12 cellular contexts compared by ENCODE assay signal in genomic region chr9:109914280-109915027, GRCh38.
DNase-seq lines count a peak whose midpoint lies in the region; ATAC-seq and TF ChIP-seq lines count a peak whose summit lies in the region.
"Had no signal": no experiment of that assay in that cellular context is flagged by ENCODE, and none has a peak within 500 bp of the region (broad histone marks: within the 10 kb centered on the region; RNA-seq: fewer than 3 reads in every experiment).

No MANE protein-coding gene starts in this region.

- no peaks in the 10 kb centered on the region for H3K79me2 ChIP-seq in OCI-LY3 (ENCODE audit: low read length)

- no peak overlapping the region for H3K27ac Mint-ChIP-seq in activated T-cell treated with anti-CD3 and anti-CD28 coated beads, Interleukin-2, amount 50 U/mL, for 24 hours
- H3K27ac Mint-ChIP-seq: activated CD4-positive, alpha-beta T cell treated with anti-CD3 and anti-CD28 coated beads for 36 hours; nephron had no signal

- no peak overlapping the region; the same call in 1 of the 2 replicates for H2AFZ ChIP-seq in OCI-LY3 (ENCODE audit: low read depth, low read length)

- H3K4me1 ChIP-seq in OCI-LY3 (ENCODE audit: low read length) (peaks cover 51% of the 10 kb centered on the region), ascending aorta (peaks cover 0 to 39% of the 10 kb centered on the region in 2 donors)

- ATAC-seq in GM18505 (IDR thresholded peaks at IDR 0.05; ENCODE audit: unreplicated experiment) (peak; percentile 48), HG02588 (IDR thresholded peaks at IDR 0.05; ENCODE audit: unreplicated experiment) (peak; percentile 45)
- ATAC-seq: activated CD4-positive, alpha-beta T cell treated with anti-CD3 and anti-CD28 coated beads for 36 hours had no signal

- H4K20me1 ChIP-seq in OCI-LY3 (ENCODE audit: insufficient read depth, low read length), result no peaks in the 10 kb centered on the region

- no peak overlapping the region for H3K27ac ChIP-seq in OCI-LY3 (ENCODE audit: low read length)
- peak overlapping the region in 1 of 2 donors; percentile 1 for H3K27ac ChIP-seq in ascending aorta

- DNase-seq in myocyte (ENCODE audit: low read depth) (peak; percentile 61), UCSD-AML1 (lab: John Stamatoyannopoulos, UW; ENCODE audit: unreplicated experiment) (no peak), ascending aorta (ENCODE audit: low spot score in 2 of 2) (no peak)
- no peak for DNase-seq in stimulated activated CD4-positive, alpha-beta T cell treated with anti-CD3 and anti-CD28 coated beads, Interleukin-2, amount 100 ng/mL, for 24 hours
- no peak for DNase-seq in activated T-cell treated with anti-CD3 and anti-CD28 coated beads, Interleukin-2, amount 50 U/mL, for 24 hours
- DNase-seq: activated CD4-positive, alpha-beta T cell treated with anti-CD3 and anti-CD28 coated beads for 36 hours; effector CD4-positive, alpha-beta T cell; NCI-H2171 treated with DMSO at 0.1 percent for 48 hours had no signal

- H3K4me2 ChIP-seq in OCI-LY3 (ENCODE audit: low read length), result peak overlapping the region; percentile 19

- H3K4me3 Mint-ChIP-seq in activated T-cell treated with anti-CD3 and anti-CD28 coated beads, Interleukin-2, amount 50 U/mL, for 24 hours, result no peak overlapping the region
- H3K4me3 Mint-ChIP-seq: activated CD4-positive, alpha-beta T cell treated with anti-CD3 and anti-CD28 coated beads for 36 hours; nephron had no signal

- H3K36me3 ChIP-seq in OCI-LY3 (replicated peaks; ENCODE audit: low read depth, low read length) (no peaks in the 10 kb centered on the region), ascending aorta (no peaks in the 10 kb centered on the region)

- H3K27me3 Mint-ChIP-seq in activated T-cell treated with anti-CD3 and anti-CD28 coated beads, Interleukin-2, amount 50 U/mL, for 24 hours, result no peaks in the 10 kb centered on the region
- H3K27me3 Mint-ChIP-seq: activated CD4-positive, alpha-beta T cell treated with anti-CD3 and anti-CD28 coated beads for 36 hours had no signal

- intact Hi-C loops in ascending aorta (cut with DNase I), result loop anchor here (5.0 kb wide), 1 partner anchor 38 kb away; no protein-coding TSS in a partner anchor

- no peaks in the 10 kb centered on the region for H3K9me3 Mint-ChIP-seq in activated T-cell treated with anti-CD3 and anti-CD28 coated beads, Interleukin-2, amount 50 U/mL, for 24 hours
- H3K9me3 Mint-ChIP-seq: nephron had no signal

- peaks cover 4% of the 10 kb centered on the region; the same call in 1 of the 2 replicates for H3K9me3 ChIP-seq in OCI-LY3 (ENCODE audit: insufficient read depth, low read length)
- H3K9me3 ChIP-seq in ascending aorta, result no peaks in the 10 kb centered on the region

- TF ChIP-seq POLR2A in GM18505 (IDR thresholded peaks at IDR 0.05; ENCODE audit: borderline replicate concordance, extremely low read depth, insufficient read depth, insufficient read length), result peak; percentile 34

- no peak overlapping the region for H3K9ac ChIP-seq in OCI-LY3 (ENCODE audit: low read length)

- TF ChIP-seq CTCF in OCI-LY3 (IDR thresholded peaks at IDR 0.05; ENCODE audit: low read depth, low read length) (no peak), ascending aorta (IDR thresholded peaks at IDR 0.05) (no peak)

- no peaks in the 10 kb centered on the region for H3K36me3 Mint-ChIP-seq in activated T-cell treated with anti-CD3 and anti-CD28 coated beads, Interleukin-2, amount 50 U/mL, for 24 hours (ENCODE audit: low read depth)

- H3K4me3 ChIP-seq in OCI-LY3 (ENCODE audit: low read length), result no peak overlapping the region
- H3K4me3 ChIP-seq in ascending aorta, result no peak overlapping the region

- no peaks in the 10 kb centered on the region for H3K27me3 ChIP-seq in OCI-LY3 (ENCODE audit: low read depth, low read length)
- no peaks in the 10 kb centered on the region for H3K27me3 ChIP-seq in ascending aorta

- peaks cover 27% of the 10 kb centered on the region for H3K4me1 Mint-ChIP-seq in activated T-cell treated with anti-CD3 and anti-CD28 coated beads, Interleukin-2, amount 50 U/mL, for 24 hours (ENCODE audit: low read depth)
